ENCODE assay signal across 8 cellular contexts in genomic region chr15:79380755-79381499, GRCh38. TPM values are rescaled to one million over a fixed set of nuclear protein-coding genes. Genes with fewer than 3 reads are reported as not detected.
DNase-seq lines count a peak whose midpoint lies in the region; ATAC-seq and TF ChIP-seq lines count a peak whose summit lies in the region.

No MANE protein-coding gene starts in this region.

- no peaks in the 10 kb centered on the region for H3K9me3 Mint-ChIP-seq in activated T-cell treated with anti-CD3 and anti-CD28 coated beads, Interleukin-2, amount 50 U/mL, for 24 hours
- peaks cover 3% of the 10 kb centered on the region for H3K9me3 Mint-ChIP-seq in neural progenitor cell

- no peak overlapping the region for H4K5ac ChIP-seq in IMR-90 (ENCODE audit: low read depth, low read length)

- no peaks in the 10 kb centered on the region for H3K27me3 Mint-ChIP-seq in activated T-cell treated with anti-CD3 and anti-CD28 coated beads, Interleukin-2, amount 50 U/mL, for 24 hours
- peaks cover 5% of the 10 kb centered on the region for H3K27me3 Mint-ChIP-seq in neural progenitor cell (ENCODE audit: insufficient read depth, low read depth)

- H3K56ac ChIP-seq in IMR-90 (ENCODE audit: extremely low read depth, insufficient read depth, low read length), result no peak overlapping the region

- H3K9me2 ChIP-seq in PC-3 (replicated peaks; ENCODE audit: low read length), result no peaks in the 10 kb centered on the region

- no peak overlapping the region for H3K18ac ChIP-seq in IMR-90 (ENCODE audit: low read depth, low read length)

- no peaks in the 10 kb centered on the region for H3K27me3 ChIP-seq in IMR-90 (ENCODE audit: control insufficient read depth, insufficient read depth, low read length)
- no peaks in the 10 kb centered on the region for H3K27me3 ChIP-seq in PC-3 (ENCODE audit: low read length)
- no peaks in the 10 kb centered on the region for H3K27me3 ChIP-seq in neural progenitor cell
- no peaks in the 10 kb centered on the region for H3K27me3 ChIP-seq in stomach

- CTCF ChIA-PET in AG04449 (lab: Yijun Ruan, JAX) (interaction anchor here (0.6 to 8.4 kb wide), 54 partner anchors 8 to 612 kb away, joined by 3 to 172 read pairs (median 5); partner anchors contain the start of gene MINAR1), IMR-90 (lab: Yijun Ruan, JAX) (interaction anchor here (0.5 to 5.1 kb wide), 20 partner anchors 8 to 476 kb away, joined by 3 to 68 read pairs (median 3); partner anchors contain the start of gene MINAR1), PC-3 (lab: Charles Lee) (interaction anchor here (0.5 to 2.2 kb wide), 4 partner anchors 13 to 1544 kb away, joined by 3 to 18 read pairs (median 8); no protein-coding TSS in a partner anchor)

- no peak overlapping the region for H3K4me3 Mint-ChIP-seq in activated T-cell treated with anti-CD3 and anti-CD28 coated beads, Interleukin-2, amount 50 U/mL, for 24 hours
- no peak overlapping the region for H3K4me3 Mint-ChIP-seq in neural progenitor cell

- no peak overlapping the region for H2BK15ac ChIP-seq in IMR-90 (ENCODE audit: low read depth, low read length)

- no peak; the same call in 1 of the 2 replicates for TF ChIP-seq POLR2A in IMR-90 (IDR thresholded peaks at IDR 0.05; ENCODE audit: low read depth, low read length)
- no peak for TF ChIP-seq POLR2A in stomach (IDR thresholded peaks at IDR 0.05)

- H3K4me1 ChIP-seq in IMR-90 (ENCODE audit: control insufficient read depth, insufficient read depth, low read length), result no peaks in the 10 kb centered on the region
- no peaks in the 10 kb centered on the region for H3K4me1 ChIP-seq in PC-3 (ENCODE audit: insufficient read depth, low read length)
- H3K4me1 ChIP-seq in neural progenitor cell, result no peaks in the 10 kb centered on the region
- H3K4me1 ChIP-seq in stomach, result peaks cover 5 to 7% (median 6%) of the 10 kb centered on the region in 4 donors

- H3K4me3 ChIP-seq in AG04449 (ENCODE audit: low read depth, low read length), result no peak overlapping the region
- no peak overlapping the region for H3K4me3 ChIP-seq in IMR-90 (ENCODE audit: insufficient read depth, low read depth, low read length)
- H3K4me3 ChIP-seq in PC-3 (ENCODE audit: low read length), result no peak overlapping the region
- H3K4me3 ChIP-seq in fibroblast of mammary gland (ENCODE audit: control insufficient read depth, low read depth, low read length), result no peak overlapping the region
- H3K4me3 ChIP-seq in neural progenitor cell, result no peak overlapping the region
- no peak overlapping the region for H3K4me3 ChIP-seq in stomach

- DNase-seq in AG04449 (ENCODE audit: low read depth, low spot score), result no peak
- DNase-seq in IMR-90, result peak; percentile 74
- DNase-seq in PC-3, result peak; percentile 79
- DNase-seq in activated T-cell treated with anti-CD3 and anti-CD28 coated beads, Interleukin-2, amount 50 U/mL, for 24 hours, result peak; percentile 84
- DNase-seq in fibroblast of mammary gland (ENCODE audit: low read depth), result peak; percentile 76
- peak; percentile 87 for DNase-seq in neural progenitor cell (ENCODE audit: low spot score)
- peak; percentile 84 for DNase-seq in stomach

- dilution Hi-C loops in IMR-90 (cut with HindIII; ENCODE audit: low sequenced_read_pairs, unreplicated experiment), result no loop called here

- 0% methylated on average over 1 of the region's 4 CpGs; no CpG with 5 or more reads in 1 of the 2 experiments for WGBS in IMR-90 (ENCODE audit: extremely low coverage in 2 of 2, insufficient read length in 1 of 2), 2 experiments
- WGBS in stomach, 5 donors, result 47 to 50% (median 48%) methylated on average over 4 of the region's 4 CpGs

- no peak overlapping the region for H3K4ac ChIP-seq in IMR-90 (ENCODE audit: low read depth, low read length)

- H4K8ac ChIP-seq in IMR-90 (ENCODE audit: low read depth in 2 of 2, low read length in 2 of 2), result no peak overlapping the region

- BruUV-seq in IMR-90 (replicated peaks; lab: Mats Ljungman, UMichigan) (no TSS peak), PC-3 (replicated peaks; lab: Mats Ljungman, UMichigan) (no TSS peak)

- TF ChIP-seq CTCF in AG04449 (IDR thresholded peaks at IDR 0.05; ENCODE audit: insufficient read depth, low read length, missing control alignments) (peak; percentile 85), IMR-90 (conservative IDR thresholded peaks at IDR 0.05; ENCODE audit: low read depth, low read length) (peak; percentile 90), PC-3 (conservative IDR thresholded peaks at IDR 0.05; ENCODE audit: low read depth, low read length) (peak; percentile 93), fibroblast of mammary gland (conservative IDR thresholded peaks at IDR 0.05; ENCODE audit: control insufficient read depth, insufficient read depth, low read depth, low read length) (peak; percentile 96), neural progenitor cell (IDR thresholded peaks at IDR 0.05) (peak; percentile 91), stomach (IDR thresholded peaks at IDR 0.05) (peak in 5 of 7 experiments; percentile 64 to 85 (median 84))

- in situ Hi-C loops in IMR-90 (cut with MboI; ENCODE audit: low sequenced_read_pairs), result loop anchor here (5.0 kb wide), 2 partner anchors 466 to 611 kb away; no protein-coding TSS in a partner anchor

- POLR2A ChIA-PET in AG04449 (lab: Yijun Ruan, JAX) (no interaction called here), IMR-90 (lab: Charles Lee; ENCODE audit: unreplicated experiment) (interaction anchor here (0.5 kb wide), 1 partner anchor 183 kb away, joined by 4 read pairs; no protein-coding TSS in a partner anchor), PC-3 (lab: Charles Lee; ENCODE audit: unreplicated experiment) (interaction anchor here (0.6 kb wide), 1 partner anchor 472 kb away, joined by 3 read pairs; no protein-coding TSS in a partner anchor)

- H2AFZ ChIP-seq in IMR-90 (replicated peaks; ENCODE audit: low read length, poor library complexity) (no peak overlapping the region), PC-3 (ENCODE audit: low read length) (no peak overlapping the region), neural progenitor cell (replicated peaks) (no peak overlapping the region)

- peak; percentile 66 for ATAC-seq in GM18867 (IDR thresholded peaks at IDR 0.05; ENCODE audit: unreplicated experiment)
- ATAC-seq in IMR-90 (ENCODE audit: low read depth), result peak; percentile 98
- peak; percentile 92 for ATAC-seq in PC-3

- no peak overlapping the region for H3K23ac ChIP-seq in IMR-90 (ENCODE audit: low read depth, low read length)

- no peak overlapping the region for H2AK5ac ChIP-seq in IMR-90 (ENCODE audit: low read depth, low read length)

- no peak overlapping the region for H2AK9ac ChIP-seq in IMR-90 (replicated peaks; ENCODE audit: low read depth, low read length, poor library complexity)

- H3K4me1 Mint-ChIP-seq in activated T-cell treated with anti-CD3 and anti-CD28 coated beads, Interleukin-2, amount 50 U/mL, for 24 hours (ENCODE audit: low read depth), result peaks cover 4% of the 10 kb centered on the region
- H3K4me1 Mint-ChIP-seq in neural progenitor cell, result no peaks in the 10 kb centered on the region

- H3K4me2 ChIP-seq in IMR-90 (ENCODE audit: low read depth, low read length) (no peak overlapping the region), PC-3 (ENCODE audit: low read length) (no peak overlapping the region), neural progenitor cell (no peak overlapping the region)

- H3K36me3 ChIP-seq in IMR-90 (ENCODE audit: control insufficient read depth, insufficient read depth, low read length) (0 out of 2 replicates have a peak, but pooled peaks cover 2% of the 10 kb centered on the region), PC-3 (ENCODE audit: low read depth, low read length) (no peaks in the 10 kb centered on the region), neural progenitor cell (no peaks in the 10 kb centered on the region), stomach (no peaks in the 10 kb centered on the region)

- H3K9ac ChIP-seq in IMR-90 (ENCODE audit: low read depth, low read length) (no peak overlapping the region), PC-3 (ENCODE audit: low read length) (no peak overlapping the region), neural progenitor cell (no peak overlapping the region)

- no peak overlapping the region for H3K14ac ChIP-seq in IMR-90 (replicated peaks; ENCODE audit: low read depth, low read length)

- H3K9me3 ChIP-seq in IMR-90 (ENCODE audit: control insufficient read depth, insufficient read depth, low read length), result no peaks in the 10 kb centered on the region
- no peaks in the 10 kb centered on the region for H3K9me3 ChIP-seq in PC-3 (ENCODE audit: low read length)
- no peaks in the 10 kb centered on the region for H3K9me3 ChIP-seq in neural progenitor cell (ENCODE audit: low read depth)
- no peaks in the 10 kb centered on the region for H3K9me3 ChIP-seq in stomach

- H3F3A ChIP-seq in PC-3 (ENCODE audit: low read length, unreplicated experiment) (no peaks in the 10 kb centered on the region), neural progenitor cell (ENCODE audit: low read depth) (no peaks in the 10 kb centered on the region)

- H4K20me1 ChIP-seq in IMR-90 (ENCODE audit: insufficient read depth, low read length), result no peaks in the 10 kb centered on the region
- H4K20me1 ChIP-seq in PC-3 (ENCODE audit: low read length), result no peaks in the 10 kb centered on the region
- no peaks in the 10 kb centered on the region for H4K20me1 ChIP-seq in neural progenitor cell (ENCODE audit: low read depth)

- peak; percentile 92 for TF ChIP-seq RAD21 in IMR-90 (IDR thresholded peaks at IDR 0.05; ENCODE audit: low read length)

- peaks cover 6% of the 10 kb centered on the region for H3K36me3 Mint-ChIP-seq in activated T-cell treated with anti-CD3 and anti-CD28 coated beads, Interleukin-2, amount 50 U/mL, for 24 hours (ENCODE audit: low read depth)
- no peaks in the 10 kb centered on the region for H3K36me3 Mint-ChIP-seq in neural progenitor cell

- H3K27ac Mint-ChIP-seq in activated T-cell treated with anti-CD3 and anti-CD28 coated beads, Interleukin-2, amount 50 U/mL, for 24 hours, result no peak overlapping the region
- H3K27ac Mint-ChIP-seq in neural progenitor cell, result no peak overlapping the region

- H2BK120ac ChIP-seq in IMR-90 (ENCODE audit: low read depth, low read length), result no peak overlapping the region

- no peak overlapping the region for H4K91ac ChIP-seq in IMR-90 (ENCODE audit: insufficient read depth, low read depth, low read length)

- H2BK20ac ChIP-seq in IMR-90 (ENCODE audit: low read depth, low read length), result no peak overlapping the region

- no peak overlapping the region for H2BK5ac ChIP-seq in IMR-90 (ENCODE audit: low read depth, low read length, poor library complexity, severe bottlenecking)

- H3K27ac ChIP-seq in IMR-90 (ENCODE audit: insufficient read depth, low read length) (no peak overlapping the region), PC-3 (ENCODE audit: low read length) (no peak overlapping the region), neural progenitor cell (no peak overlapping the region), stomach (no peak overlapping the region)

- no peak for TF ChIP-seq EP300 in stomach (IDR thresholded peaks at IDR 0.05)

- H3K79me2 ChIP-seq in PC-3 (ENCODE audit: low read length), result no peaks in the 10 kb centered on the region
- H3K79me2 ChIP-seq in neural progenitor cell (ENCODE audit: low read depth), result no peaks in the 10 kb centered on the region

- peaks cover 0 to 3% of the 10 kb centered on the region in 2 experiments; a peak in 1 of 4 replicates for H3K79me1 ChIP-seq in IMR-90 (ENCODE audit: low read depth in 1 of 2, low read length in 2 of 2)

- intact Hi-C loops in IMR-90 (cut with micrococcal nuclease) (loop anchor here (1.0 to 2.0 kb wide), 6 partner anchors 52 to 792 kb away; partner anchors contain the start of gene MINAR1), PC-3 (cut with micrococcal nuclease) (loop anchor here (1.0 kb wide), 2 partner anchors 215 to 472 kb away; no protein-coding TSS in a partner anchor), stomach (cut with DNase I; ENCODE audit: low total_unique reads) (loop anchor here (10.0 kb wide), 1 partner anchor 214 kb away; no protein-coding TSS in a partner anchor)

- H3K9me1 ChIP-seq in IMR-90 (ENCODE audit: insufficient read depth, low read length), result peaks cover 3% of the 10 kb centered on the region; the same call in 1 of the 2 replicates

RNA-seq across cellular contexts. Expression of gene MINAR1, which starts 51.2 kb away (rescaled TPM):
- total RNA-seq in IMR-90 (2012; rRNA removed), result 1.4 and 1.6 TPM in 2 replicates
- polyA plus RNA-seq in IMR-90 (2012; rRNA removed), result 0.55 and 0.65 TPM in 2 replicates
- 0.13 and 0.14 TPM in 2 replicates for polyA plus RNA-seq in IMR-90 (2012; cell fraction: cytosol; rRNA removed)
- 0.52 and 1.5 TPM in 2 replicates for polyA plus RNA-seq in IMR-90 (2012; cell fraction: nucleus; rRNA removed; ENCODE audit: low replicate concordance)
- total RNA-seq in PC-3 (2014; rRNA removed), result 0.22 and 0.63 TPM in 2 replicates
- 0.87 and 1.5 TPM in 2 replicates for total RNA-seq in neural progenitor cell (ENCODE audit: low replicate concordance)
- 1 to 10 TPM in 1 of 5 donors, under 1 TPM in 1, not detected in 3; 0.29 to 1.3 TPM for total RNA-seq in stomach
- under 1 TPM; 0.12 to 0.25 (median 0.15) TPM for polyA plus RNA-seq in stomach
